In genomic region chr12:131425468-131425867, GRCh38 we compare ENCODE assay signal across 24 cellular contexts.
A peak's percentile ranks its signal among the peaks of the same experiment; 100 is the strongest.
DNase-seq lines count a peak whose midpoint lies in the region; ATAC-seq, FAIRE-seq and TF ChIP-seq lines count a peak whose summit lies in the region.
"Had no signal": no experiment of that assay in that cellular context is flagged by ENCODE, and none has a peak within 500 bp of the region (broad histone marks: within the 10 kb centered on the region; RNA-seq: fewer than 3 reads in every experiment).

No MANE protein-coding gene starts in this region.

- no peak overlapping the region for H3K9ac ChIP-seq in K562 (ENCODE audit: insufficient read depth in 1 of 2, low read depth in 2 of 2, low read length in 2 of 2)
- H3K9ac ChIP-seq: BLaER1 treated with 17β-estradiol and CSF1 and Interleukin-3, amounts not matched to agents 10 nM and 100 nM had no signal

- H3K9me3 ChIP-seq in breast epithelium (peaks cover 11 to 32% of the 10 kb centered on the region in 2 donors), K562 (replicated peaks; ENCODE audit: control insufficient read depth, insufficient read depth, low read depth, low read length) (peaks cover 7% of the 10 kb centered on the region; the same call in 1 of the 2 replicates), spleen (peaks cover 0 to 39% (median 21%) of the 10 kb centered on the region in 8 donors)

- H3K27me3 Mint-ChIP-seq in MCF 10A (ENCODE audit: insufficient read depth, unreplicated experiment) = no peaks in the 10 kb centered on the region

- H3K27me3 ChIP-seq in breast epithelium (peaks cover 0 to 27% of the 10 kb centered on the region in 2 donors), K562 (ENCODE audit: control insufficient read depth in 2 of 2, insufficient read depth in 2 of 2, low read length in 2 of 2) (peaks cover 7 to 37% of the 10 kb centered on the region in 2 experiments; a peak in 4 of 5 replicates), spleen (replicated peaks in 1 of 7) (peaks cover 0 to 33% (median 0%) of the 10 kb centered on the region in 7 donors)
- H3K27me3 ChIP-seq: BLaER1 treated with 17β-estradiol and CSF1 and Interleukin-3, amounts not matched to agents 10 nM and 100 nM had no signal

- WGBS in K562 (ENCODE audit: insufficient coverage, low coverage, missing lambda C conversion rate) = 9% methylated on average over 5 of the region's 5 CpGs
- WGBS in spleen, 5 donors = 79 to 94% (median 88%) methylated on average over 5 of the region's 5 CpGs

- no peaks in the 10 kb centered on the region for H3K4me1 ChIP-seq in breast epithelium
- no peaks in the 10 kb centered on the region; a peak in 2 of 5 replicates for H3K4me1 ChIP-seq in K562 (replicated peaks in 1 of 2; ENCODE audit: control insufficient read depth in 2 of 2, insufficient read depth in 2 of 2, low read length in 2 of 2)
- no peaks in the 10 kb centered on the region for H3K4me1 ChIP-seq in spleen
- H3K4me1 ChIP-seq: A549, Caco-2 had no signal

- no peaks in the 10 kb centered on the region for H3K36me3 Mint-ChIP-seq in MCF 10A (ENCODE audit: insufficient read depth, unreplicated experiment)
- H3K36me3 Mint-ChIP-seq: CD8-positive, alpha-beta T cell had no signal

- no peak overlapping the region for H2AFZ ChIP-seq in K562 (ENCODE audit: low read depth, low read length)

- no peaks in the 10 kb centered on the region for H3K79me2 ChIP-seq in K562 (ENCODE audit: control insufficient read depth, insufficient read depth, low read length)

- POLR2A ChIA-PET in MCF 10A (lab: Yijun Ruan, JAX) = interaction anchor here (0.9 to 1.4 kb wide), 2 partner anchors 10 to 313 kb away, joined by 4 read pairs; no protein-coding TSS in a partner anchor
- POLR2A ChIA-PET in K562 (lab: Yijun Ruan, JAX) = interaction anchor here (1.3 kb wide), 1 partner anchor 10 kb away, joined by 3 read pairs; no protein-coding TSS in a partner anchor

- in situ Hi-C loops in K562 (cut with MboI) = no loop called here

- intact Hi-C loops in MCF 10A (cut with micrococcal nuclease) = no loop called here
- intact Hi-C loops in breast epithelium (cut with DNase I; ENCODE audit: low total_unique reads) = no loop called here
- intact Hi-C loops in K562 (cut with micrococcal nuclease) = no loop called here
- intact Hi-C loops in spleen (cut with DNase I; ENCODE audit: low total_unique reads) = no loop called here

- TF ChIP-seq RAD21 in K562 (CRISPR knock-in tag; conservative IDR thresholded peaks at IDR 0.05 in 1 of 2, IDR thresholded peaks at IDR 0.05 in 1 of 2) = no peak

- peaks cover 21% of the 10 kb centered on the region for H3K4me1 Mint-ChIP-seq in MCF 10A (ENCODE audit: insufficient read depth, unreplicated experiment)
- H3K4me1 Mint-ChIP-seq: B cell had no signal

- DNase-seq in NCI-H526 treated with DMSO at 0.1 percent for 48 hours (lab: John Stamatoyannopoulos, UW) = peak; percentile 15
- no peak for DNase-seq in NCI-H526 (lab: John Stamatoyannopoulos, UW)
- DNase-seq in MCF 10A (ENCODE audit: unreplicated experiment) = peak; percentile 86
- DNase-seq in breast epithelium (ENCODE audit: low spot score in 2 of 2) = no peak
- no peak for DNase-seq in K562 (ENCODE audit: extremely low read depth in 1 of 4, low spot score in 3 of 4)
- DNase-seq in spleen = peak; percentile 21
- no peak for DNase-seq in medulla oblongata (ENCODE audit: extremely low spot score)
- no peak for DNase-seq in GM12891 (ENCODE audit: insufficient read length, low spot score)
- DNase-seq: AML-193; Caco-2; Calu3; CD4-positive, alpha-beta T cell; CD8-positive, alpha-beta T cell; DMS79 treated with DMSO at 0.1 percent for 48 hours; GF-D8 had no signal

- BruUV-seq in MCF 10A (replicated peaks; lab: Mats Ljungman, UMichigan) (no TSS peak), K562 (replicated peaks; lab: Mats Ljungman, UMichigan) (no TSS peak)

- TF ChIP-seq CTCF in MCF 10A (IDR thresholded peaks at IDR 0.05; ENCODE audit: unreplicated experiment) (no peak), breast epithelium (IDR thresholded peaks at IDR 0.05) (no peak), K562 (IDR thresholded peaks at IDR 0.05 in 2 of 3, conservative IDR thresholded peaks at IDR 0.05 in 1 of 3; ENCODE audit: insufficient read depth in 2 of 3, low read depth in 1 of 3, low read length in 3 of 3) (no peak), spleen (IDR thresholded peaks at IDR 0.05 in 8 of 11, conservative IDR thresholded peaks at IDR 0.05 in 3 of 11) (no peak)

- ATAC-seq in K562 = no peak
- ATAC-seq: A549; CD8-positive, alpha-beta T cell had no signal

- no peaks in the 10 kb centered on the region for H4K20me1 ChIP-seq in K562 (replicated peaks; ENCODE audit: control insufficient read depth, insufficient read depth, low read length)
- H4K20me1 ChIP-seq: BLaER1 treated with 17β-estradiol and CSF1 and Interleukin-3, amounts not matched to agents 10 nM and 100 nM had no signal

- H3K4me2 ChIP-seq in K562 (ENCODE audit: insufficient read depth, low read length) = no peak overlapping the region
- H3K4me2 ChIP-seq: A549; BLaER1 treated with 17β-estradiol and CSF1 and Interleukin-3, amounts not matched to agents 10 nM and 100 nM had no signal

- H3K27ac Mint-ChIP-seq in MCF 10A (ENCODE audit: low read depth, unreplicated experiment) = peak overlapping the region; percentile 66
- H3K27ac Mint-ChIP-seq: B cell; CD4-positive, alpha-beta T cell; CD8-positive, alpha-beta T cell had no signal

- no peaks in the 10 kb centered on the region for H3K9me1 ChIP-seq in K562 (ENCODE audit: control insufficient read depth, insufficient read depth, low read length)

- H3K36me3 ChIP-seq in breast epithelium = no peaks in the 10 kb centered on the region
- no peaks in the 10 kb centered on the region for H3K36me3 ChIP-seq in K562 (ENCODE audit: control insufficient read depth, insufficient read depth, low read length)
- no peaks in the 10 kb centered on the region for H3K36me3 ChIP-seq in spleen
- H3K36me3 ChIP-seq: BLaER1 treated with 17β-estradiol and CSF1 and Interleukin-3, amounts not matched to agents 10 nM and 100 nM had no signal

- TF ChIP-seq EP300 in K562 (IDR thresholded peaks at IDR 0.05; ENCODE audit: low read length) = no peak

- H3K4me3 Mint-ChIP-seq in MCF 10A (ENCODE audit: unreplicated experiment) = no peak overlapping the region
- H3K4me3 Mint-ChIP-seq: B cell; CD4-positive, alpha-beta T cell; CD8-positive, alpha-beta T cell had no signal

- CTCF ChIA-PET in MCF 10A (lab: Yijun Ruan, JAX) = interaction anchor here (0.6 to 1.0 kb wide), 3 partner anchors 313 to 1967 kb away, joined by 3 to 6 read pairs (median 3); no protein-coding TSS in a partner anchor
- CTCF ChIA-PET in K562 (lab: Yijun Ruan, JAX; ENCODE audit: low intra/inter-chr PET ratio) = no interaction called here

- no peak for FAIRE-seq in K562 (lab: Jason Lieb, UNC)
- no peak for FAIRE-seq in GM12891 (lab: Jason Lieb, UNC)
- FAIRE-seq: A549, D721Med, G401.6, GM12892, GM18507 had no signal

- peaks cover 13% of the 10 kb centered on the region for H3K9me3 Mint-ChIP-seq in MCF 10A (ENCODE audit: unreplicated experiment)

- H3K4me3 ChIP-seq in breast epithelium (no peak overlapping the region), K562 (no peak overlapping the region), spleen (no peak overlapping the region)
- H3K4me3 ChIP-seq: A549; BLaER1 treated with 17β-estradiol and CSF1 and Interleukin-3, amounts not matched to agents 10 nM and 100 nM had no signal

- TF ChIP-seq POLR2A in breast epithelium (IDR thresholded peaks at IDR 0.05) = no peak
- no peak for TF ChIP-seq POLR2A in K562 (conservative IDR thresholded peaks at IDR 0.05)
- TF ChIP-seq POLR2A in spleen (IDR thresholded peaks at IDR 0.05) = no peak
- no peak for TF ChIP-seq POLR2A in GM12891 (IDR thresholded peaks at IDR 0.05; ENCODE audit: low read depth, low read length)

- H3K27ac ChIP-seq in breast epithelium = no peak overlapping the region
- no peak overlapping the region for H3K27ac ChIP-seq in K562 (ENCODE audit: extremely low read depth, low read depth, low read length)
- H3K27ac ChIP-seq in spleen = no peak overlapping the region
- H3K27ac ChIP-seq: 22Rv1; A549; BLaER1 treated with 17β-estradiol and CSF1 and Interleukin-3, amounts not matched to agents 10 nM and 100 nM; C4-2B had no signal

TF ChIP-seq in K562, 482 proteins besides CTCF, POLR2A, EP300 and RAD21 (continues in another document):
- TF ChIP-seq CEBPG (CRISPR knock-in tag; IDR thresholded peaks at IDR 0.05) = peak; percentile 48; the same call in 1 of the 2 replicates
- no peak for TF ChIP-seq CEBPG (tag; conservative IDR thresholded peaks at IDR 0.05 in 1 of 2, IDR thresholded peaks at IDR 0.05 in 1 of 2)
- peak; percentile 83 for TF ChIP-seq ZFP36 (IDR thresholded peaks at IDR 0.05; ENCODE audit: low read depth, low read length, partially characterized antibody)
- no peak for TF ChIP-seq ZNF639 (CRISPR knock-in tag; conservative IDR thresholded peaks at IDR 0.05 in 1 of 2, IDR thresholded peaks at IDR 0.05 in 1 of 2)

TF ChIP-seq in GM12891, 5 proteins besides CTCF, POLR2A, EP300 and RAD21:
- TF ChIP-seq POLR2AphosphoS5 (IDR thresholded peaks at IDR 0.05; ENCODE audit: low read depth, low read length) = no peak
- TF ChIP-seq SPI1 (IDR thresholded peaks at IDR 0.05; ENCODE audit: low read depth, low read length) = no peak
- TF ChIP-seq TAF1 (IDR thresholded peaks at IDR 0.05; ENCODE audit: low read depth, low read length) = no peak
- TF ChIP-seq POU2F2 (IDR thresholded peaks at IDR 0.05; ENCODE audit: low read depth, low read length) = no peak
- no peak for TF ChIP-seq PAX5 (IDR thresholded peaks at IDR 0.05; ENCODE audit: insufficient read depth, low read length, severe bottlenecking)

Comparison
In these comparisons a context has a peak if more than half of its experiments do, and no peak if none do; other contexts are left out.
1. DNase-seq: peak in NCI-H526 treated with DMSO at 0.1 percent for 48 hours (single experiment), MCF 10A (single experiment) and spleen (single experiment); none in NCI-H526 (0 of 2), breast epithelium (0 of 2), K562 (0 of 4), medulla oblongata (single experiment) and GM12891 (single experiment).